1 cellular context compared by ENCODE assay signal in genomic region chr13:21123956-21124355, GRCh38.
TF ChIP-seq lines count a peak whose summit lies in the region.

No MANE protein-coding gene starts in this region.

TF ChIP-seq in IMR-90, 13 proteins besides CTCF, POLR2A, EP300 and RAD21 (continued from another document):
- TF ChIP-seq FOS (IDR thresholded peaks at IDR 0.05; ENCODE audit: low read depth, low read length) (no peak), USF2 (IDR thresholded peaks at IDR 0.05; ENCODE audit: low read depth, low read length) (no peak), RFX5 (IDR thresholded peaks at IDR 0.05; ENCODE audit: low read depth, low read length) (no peak), MXI1 (IDR thresholded peaks at IDR 0.05; ENCODE audit: borderline replicate concordance, low read depth, low read length) (no peak)
